Comparison of ENCODE assay signal across 1 cellular context in the genomic region with DNA sequence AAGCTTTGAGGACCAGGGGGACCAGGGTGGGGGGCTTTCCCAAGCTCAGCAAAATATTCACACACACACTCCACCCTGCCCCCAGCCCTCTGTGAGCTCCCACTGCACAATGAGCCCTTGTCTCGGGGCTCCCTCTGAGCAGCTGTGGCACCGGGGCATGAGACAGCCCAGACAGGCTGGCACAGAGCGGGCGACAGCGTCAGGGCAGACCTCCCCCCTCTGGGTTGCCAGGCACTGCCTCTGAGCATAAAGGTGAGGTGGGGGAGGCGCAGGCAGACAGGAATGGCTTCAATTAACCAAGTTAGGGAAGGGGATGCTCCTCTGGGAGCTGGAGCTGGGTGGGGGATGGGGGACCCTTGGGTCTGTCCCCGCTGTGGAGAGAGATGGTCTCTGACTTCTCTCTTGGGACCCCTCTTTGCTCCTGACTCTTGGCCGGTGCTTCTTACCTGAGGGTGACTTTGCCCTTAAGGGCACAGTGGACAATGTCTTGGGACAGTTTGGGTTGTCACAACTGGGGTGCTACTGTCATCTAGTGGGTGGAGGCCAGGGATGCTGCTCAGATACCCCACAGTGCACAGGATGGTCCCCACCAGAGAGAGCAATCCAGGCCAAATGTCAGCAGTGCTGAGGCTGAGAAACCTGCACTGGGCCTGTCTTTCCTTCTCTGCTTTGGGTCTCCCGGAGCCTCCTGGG.
A peak's percentile ranks its signal among the peaks of the same experiment; 100 is the strongest.
TF ChIP-seq lines count a peak whose summit lies in the region.

No MANE protein-coding gene starts in this region.

TF ChIP-seq in HepG2, 621 proteins besides CTCF, POLR2A, EP300 and RAD21:
- 0 out of 2 replicates have a peak, but pooled peaks have one; percentile 5 for TF ChIP-seq STAG1 (CRISPR knock-in tag; IDR thresholded peaks at IDR 0.05)
- TF ChIP-seq, protein P1, sequence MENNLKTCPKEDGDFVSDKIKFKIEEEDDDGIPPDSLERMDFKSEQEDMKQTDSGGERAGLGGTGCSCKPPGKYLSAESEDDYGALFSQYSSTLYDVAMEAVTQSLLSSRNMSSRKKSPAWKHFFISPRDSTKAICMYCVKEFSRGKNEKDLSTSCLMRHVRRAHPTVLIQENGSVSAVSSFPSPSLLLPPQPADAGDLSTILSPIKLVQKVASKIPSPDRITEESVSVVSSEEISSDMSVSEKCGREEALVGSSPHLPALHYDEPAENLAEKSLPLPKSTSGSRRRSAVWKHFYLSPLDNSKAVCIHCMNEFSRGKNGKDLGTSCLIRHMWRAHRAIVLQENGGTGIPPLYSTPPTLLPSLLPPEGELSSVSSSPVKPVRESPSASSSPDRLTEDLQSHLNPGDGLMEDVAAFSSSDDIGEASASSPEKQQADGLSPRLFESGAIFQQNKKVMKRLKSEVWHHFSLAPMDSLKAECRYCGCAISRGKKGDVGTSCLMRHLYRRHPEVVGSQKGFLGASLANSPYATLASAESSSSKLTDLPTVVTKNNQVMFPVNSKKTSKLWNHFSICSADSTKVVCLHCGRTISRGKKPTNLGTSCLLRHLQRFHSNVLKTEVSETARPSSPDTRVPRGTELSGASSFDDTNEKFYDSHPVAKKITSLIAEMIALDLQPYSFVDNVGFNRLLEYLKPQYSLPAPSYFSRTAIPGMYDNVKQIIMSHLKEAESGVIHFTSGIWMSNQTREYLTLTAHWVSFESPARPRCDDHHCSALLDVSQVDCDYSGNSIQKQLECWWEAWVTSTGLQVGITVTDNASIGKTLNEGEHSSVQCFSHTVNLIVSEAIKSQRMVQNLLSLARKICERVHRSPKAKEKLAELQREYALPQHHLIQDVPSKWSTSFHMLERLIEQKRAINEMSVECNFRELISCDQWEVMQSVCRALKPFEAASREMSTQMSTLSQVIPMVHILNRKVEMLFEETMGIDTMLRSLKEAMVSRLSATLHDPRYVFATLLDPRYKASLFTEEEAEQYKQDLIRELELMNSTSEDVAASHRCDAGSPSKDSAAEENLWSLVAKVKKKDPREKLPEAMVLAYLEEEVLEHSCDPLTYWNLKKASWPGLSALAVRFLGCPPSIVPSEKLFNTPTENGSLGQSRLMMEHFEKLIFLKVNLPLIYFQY (CRISPR knock-in tag; IDR thresholded peaks at IDR 0.05; ENCODE audit: borderline replicate concordance) = no peak
